In genomic region chr19:7547153-7547552, GRCh38 we compare ENCODE assay signal across 23 cellular contexts. TPM values are rescaled to one million over a fixed set of nuclear protein-coding genes. Genes with fewer than 3 reads are reported as not detected.
A peak's percentile ranks its signal among the peaks of the same experiment; 100 is the strongest.
DNase-seq lines count a peak whose midpoint lies in the region; ATAC-seq lines count a peak whose summit lies in the region.
"Had no signal": no experiment of that assay in that cellular context is flagged by ENCODE, and none has a peak within 500 bp of the region (broad histone marks: within the 10 kb centered on the region; RNA-seq: fewer than 3 reads in every experiment).

No MANE protein-coding gene starts in this region.

- CTCF ChIA-PET in activated CD4-positive, alpha-beta T cell treated with anti-CD3 and anti-CD28 coated beads, Interleukin-2, amount 10 ng/mL, durations not matched to agents 7 days and 5 days (lab: Charles Lee): interaction anchor here (0.7 kb wide), 1 partner anchor 604 kb away, joined by 3 read pairs; no protein-coding TSS in a partner anchor

- POLR2A ChIA-PET in activated CD4-positive, alpha-beta T cell treated with anti-CD3 and anti-CD28 coated beads, Interleukin-2, amount 10 ng/mL, durations not matched to agents 7 days and 5 days (lab: Charles Lee): interaction anchor here (0.6 kb wide), 1 partner anchor 34 kb away, joined by 3 read pairs; no protein-coding TSS in a partner anchor

- no peak overlapping the region for H3K4me3 Mint-ChIP-seq in activated CD4-positive, alpha-beta T cell treated with anti-CD3 and anti-CD28 coated beads, Interleukin-2, amount 10 ng/mL, durations not matched to agents 7 days and 5 days
- no peak overlapping the region for H3K4me3 Mint-ChIP-seq in stimulated activated naive CD8-positive, alpha-beta T cell treated with anti-CD3 and anti-CD28 coated beads, Interleukin-15, Interleukin-2, amounts not matched to agents 100 ng/mL and 50 ng/mL, for 24 hours
- no peak overlapping the region for H3K4me3 Mint-ChIP-seq in effector memory CD8-positive, alpha-beta T cell
- H3K4me3 Mint-ChIP-seq: CD8-positive, alpha-beta T cell; GM23338 had no signal

- ATAC-seq in stimulated activated naive CD8-positive, alpha-beta T cell treated with anti-CD3 and anti-CD28 coated beads, Interleukin-15, Interleukin-2, amounts not matched to agents 100 U/mL and 50 U/mL, for 24 hours: no peak
- ATAC-seq in effector memory CD8-positive, alpha-beta T cell (replicated peaks): peak; percentile 65
- ATAC-seq: A549; CD8-positive, alpha-beta T cell; GM12878; GM23338 had no signal

- peaks cover 37% of the 10 kb centered on the region for H3K36me3 Mint-ChIP-seq in activated CD4-positive, alpha-beta T cell treated with anti-CD3 and anti-CD28 coated beads, Interleukin-2, amount 10 ng/mL, durations not matched to agents 7 days and 5 days (ENCODE audit: low read depth)
- peaks cover 27% of the 10 kb centered on the region for H3K36me3 Mint-ChIP-seq in stimulated activated naive CD8-positive, alpha-beta T cell treated with anti-CD3 and anti-CD28 coated beads, Interleukin-15, Interleukin-2, amounts not matched to agents 100 ng/mL and 50 ng/mL, for 24 hours (ENCODE audit: low read depth)
- H3K36me3 Mint-ChIP-seq in effector memory CD8-positive, alpha-beta T cell (ENCODE audit: insufficient read depth): peaks cover 19% of the 10 kb centered on the region

- peaks cover 42% of the 10 kb centered on the region for H3K4me1 Mint-ChIP-seq in activated CD4-positive, alpha-beta T cell treated with anti-CD3 and anti-CD28 coated beads, Interleukin-2, amount 10 ng/mL, durations not matched to agents 7 days and 5 days
- peaks cover 19% of the 10 kb centered on the region for H3K4me1 Mint-ChIP-seq in stimulated activated naive CD8-positive, alpha-beta T cell treated with anti-CD3 and anti-CD28 coated beads, Interleukin-15, Interleukin-2, amounts not matched to agents 100 ng/mL and 50 ng/mL, for 24 hours (ENCODE audit: low read depth)
- peaks cover 0 to 12% of the 10 kb centered on the region in 2 donors for H3K4me1 Mint-ChIP-seq in effector memory CD8-positive, alpha-beta T cell (ENCODE audit: low read depth in 2 of 2)

- no peaks in the 10 kb centered on the region for H3K9me3 Mint-ChIP-seq in activated CD4-positive, alpha-beta T cell treated with anti-CD3 and anti-CD28 coated beads, Interleukin-2, amount 10 ng/mL, durations not matched to agents 7 days and 5 days
- no peaks in the 10 kb centered on the region for H3K9me3 Mint-ChIP-seq in stimulated activated naive CD8-positive, alpha-beta T cell treated with anti-CD3 and anti-CD28 coated beads, Interleukin-15, Interleukin-2, amounts not matched to agents 100 ng/mL and 50 ng/mL, for 24 hours
- H3K9me3 Mint-ChIP-seq in effector memory CD8-positive, alpha-beta T cell: no peaks in the 10 kb centered on the region
- H3K9me3 Mint-ChIP-seq: CD8-positive, alpha-beta T cell; GM23338 had no signal

- no peak for DNase-seq in activated CD4-positive, alpha-beta T cell treated with anti-CD3 and anti-CD28 coated beads, Interleukin-2, amount 10 ng/mL, durations not matched to agents 7 days and 5 days
- DNase-seq in activated CD4-positive, alpha-beta T cell treated with anti-CD3 and anti-CD28 coated beads, Interleukin-2, amount 50 U/mL, for 4 hours: no peak
- no peak for DNase-seq in stimulated activated naive CD8-positive, alpha-beta T cell treated with anti-CD3 and anti-CD28 coated beads, Interleukin-15, Interleukin-2, amounts not matched to agents 100 U/mL and 50 U/mL, for 24 hours
- DNase-seq in effector memory CD8-positive, alpha-beta T cell: no peak
- DNase-seq in DMS153 treated with DMSO at 0.1 percent for 48 hours (lab: John Stamatoyannopoulos, UW; ENCODE audit: unreplicated experiment) (no peak), SKM-1 (lab: John Stamatoyannopoulos, UW; ENCODE audit: unreplicated experiment) (no peak)
- DNase-seq: Calu3; CD8-positive, alpha-beta T cell; DMS53; EL; Kasumi-1; MM.1S; NCI-H1092 treated with DMSO at 0.1 percent for 48 hours; NCI-H146; NCI-H2029 treated with DMSO at 0.1 percent for 48 hours; NCI-H510A; NCI-H774; OCI-M1; Right ventricle myocardium superior had no signal

- H3K27me3 Mint-ChIP-seq in activated CD4-positive, alpha-beta T cell treated with anti-CD3 and anti-CD28 coated beads, Interleukin-2, amount 10 ng/mL, durations not matched to agents 7 days and 5 days: no peaks in the 10 kb centered on the region
- H3K27me3 Mint-ChIP-seq in stimulated activated naive CD8-positive, alpha-beta T cell treated with anti-CD3 and anti-CD28 coated beads, Interleukin-15, Interleukin-2, amounts not matched to agents 100 ng/mL and 50 ng/mL, for 24 hours: no peaks in the 10 kb centered on the region
- H3K27me3 Mint-ChIP-seq in effector memory CD8-positive, alpha-beta T cell: no peaks in the 10 kb centered on the region

- H3K27ac Mint-ChIP-seq in activated CD4-positive, alpha-beta T cell treated with anti-CD3 and anti-CD28 coated beads, Interleukin-2, amount 10 ng/mL, durations not matched to agents 7 days and 5 days: peak overlapping the region; percentile 72
- H3K27ac Mint-ChIP-seq in stimulated activated naive CD8-positive, alpha-beta T cell treated with anti-CD3 and anti-CD28 coated beads, Interleukin-15, Interleukin-2, amounts not matched to agents 100 ng/mL and 50 ng/mL, for 24 hours: peak overlapping the region; percentile 9
- H3K27ac Mint-ChIP-seq in effector memory CD8-positive, alpha-beta T cell: no peak overlapping the region
- H3K27ac Mint-ChIP-seq: CD8-positive, alpha-beta T cell; GM23338 had no signal

RNA-seq across cellular contexts. Expression of gene PNPLA6, which starts 11.6 kb away (rescaled TPM):
- 100 to 1,000 TPM; 117 to 126 TPM for total RNA-seq in activated CD4-positive, alpha-beta T cell treated with anti-CD3 and anti-CD28 coated beads, Interleukin-2, amount 10 ng/mL, durations not matched to agents 7 days and 5 days

RNA-seq across cellular contexts. Expression of gene MCOLN1, which starts 24.7 kb away (rescaled TPM):
- 10 to 100 TPM; 13.2 to 14.8 TPM for total RNA-seq in activated CD4-positive, alpha-beta T cell treated with anti-CD3 and anti-CD28 coated beads, Interleukin-2, amount 10 ng/mL, durations not matched to agents 7 days and 5 days

RNA-seq across cellular contexts. Expression of gene ZNF358, which starts 31.2 kb away (rescaled TPM):
- total RNA-seq in activated CD4-positive, alpha-beta T cell treated with anti-CD3 and anti-CD28 coated beads, Interleukin-2, amount 10 ng/mL, durations not matched to agents 7 days and 5 days: 1 to 10 TPM; 6.5 to 6.7 TPM

RNA-seq across cellular contexts. Expression of gene CAMSAP3, which starts 48.5 kb away (rescaled TPM):
- under 1 TPM; 0.21 to 0.57 TPM for total RNA-seq in activated CD4-positive, alpha-beta T cell treated with anti-CD3 and anti-CD28 coated beads, Interleukin-2, amount 10 ng/mL, durations not matched to agents 7 days and 5 days

RNA-seq across cellular contexts. Expression of gene PEX11G, which starts 58.3 kb away (rescaled TPM):
- total RNA-seq in activated CD4-positive, alpha-beta T cell treated with anti-CD3 and anti-CD28 coated beads, Interleukin-2, amount 10 ng/mL, durations not matched to agents 7 days and 5 days: under 1 TPM; 0.46 to 0.67 TPM
- total RNA-seq: CD8-positive, alpha-beta T cell had no signal

Comparison
In these comparisons a context has a peak if more than half of its experiments do, and no peak if none do; other contexts are left out.
1. H3K27ac Mint-ChIP-seq: peak in activated CD4-positive, alpha-beta T cell treated with anti-CD3 and anti-CD28 coated beads, Interleukin-2, amount 10 ng/mL, durations not matched to agents 7 days and 5 days (single experiment) and stimulated activated naive CD8-positive, alpha-beta T cell treated with anti-CD3 and anti-CD28 coated beads, Interleukin-15, Interleukin-2, amounts not matched to agents 100 ng/mL and 50 ng/mL, for 24 hours (single experiment); none in effector memory CD8-positive, alpha-beta T cell (0 of 2).